28 cellular contexts compared by ENCODE assay signal in the genomic region with DNA sequence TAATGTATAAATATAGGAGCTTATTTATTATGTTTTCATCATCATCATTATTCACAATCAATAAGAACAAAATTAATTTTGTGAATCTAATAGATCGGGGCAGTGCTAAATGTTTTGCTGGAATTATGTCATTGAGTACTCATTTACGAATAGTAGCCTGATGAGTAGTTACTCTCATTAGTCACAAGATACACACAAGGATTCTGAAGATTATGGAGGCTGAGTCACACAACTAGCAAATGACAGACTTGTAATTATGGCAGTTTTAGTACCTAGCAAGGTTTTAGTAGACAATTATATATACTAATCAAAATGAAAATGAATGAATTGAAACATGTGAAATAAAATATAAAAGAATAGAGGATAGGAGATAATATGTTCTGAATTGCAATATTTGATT.
DNase-seq lines count a peak whose midpoint lies in the region; ATAC-seq and TF ChIP-seq lines count a peak whose summit lies in the region.
"Had no signal": no experiment of that assay in that cellular context is flagged by ENCODE, and none has a peak within 500 bp of the region (broad histone marks: within the 10 kb centered on the region; RNA-seq: fewer than 3 reads in every experiment).

No MANE protein-coding gene starts in this region.

- no peak overlapping the region for H3K27ac ChIP-seq in Panc1 (ENCODE audit: low read length)
- H3K27ac ChIP-seq: left lung, ovary, PC-9, thoracic aorta, uterus had no signal

- in situ Hi-C loops in Panc1 (cut with HindIII; ENCODE audit: low pct_unique_long_range_greater_than_20kb, low sequenced_read_pairs) = no loop called here

- BruUV-seq in Panc1 (replicated peaks; lab: Mats Ljungman, UMichigan) = no TSS peak

- H3K4me3 ChIP-seq in Panc1 (ENCODE audit: low read depth in 2 of 2, low read length in 2 of 2) (no peak overlapping the region), choroid plexus epithelial cell (ENCODE audit: low read depth, low read length) (no peak overlapping the region)
- H3K4me3 ChIP-seq: K562, left lung, ovary, PC-9, thoracic aorta, uterus had no signal

- CTCF ChIA-PET in Panc1 (lab: Charles Lee) = no interaction called here

- POLR2A ChIA-PET in Panc1 (lab: Charles Lee) = no interaction called here

- no peak for TF ChIP-seq CTCF in Panc1 (IDR thresholded peaks at IDR 0.05)
- no peak for TF ChIP-seq CTCF in choroid plexus epithelial cell (conservative IDR thresholded peaks at IDR 0.05; ENCODE audit: low read depth, low read length)

- H3K27me3 ChIP-seq in Panc1 (ENCODE audit: control insufficient read depth, insufficient read depth, low read length) = no peaks in the 10 kb centered on the region
- H3K27me3 ChIP-seq: BE2C, left lung, ovary, uterus had no signal

- intact Hi-C loops in Panc1 (cut with micrococcal nuclease; ENCODE audit: unreplicated experiment) = no loop called here

- no peaks in the 10 kb centered on the region for H3K9me3 ChIP-seq in Panc1 (ENCODE audit: control insufficient read depth, insufficient read depth, low read depth, low read length)
- H3K9me3 ChIP-seq: BE2C, ovary, thoracic aorta, uterus had no signal

- ATAC-seq in Panc1 (no peak), HG02759 (IDR thresholded peaks at IDR 0.05; ENCODE audit: unreplicated experiment) (no peak)
- ATAC-seq: K562, left lung had no signal

- H3K36me3 ChIP-seq in Panc1 (ENCODE audit: control insufficient read depth, insufficient read depth, low read length) = no peaks in the 10 kb centered on the region
- H3K36me3 ChIP-seq: BE2C, left lung, ovary, thoracic aorta, uterus had no signal

- no peaks in the 10 kb centered on the region for H3K4me1 ChIP-seq in Panc1 (ENCODE audit: control insufficient read depth, insufficient read depth, low read length)
- H3K4me1 ChIP-seq: BE2C, left lung, uterus had no signal

- DNase-seq in HPDE6-E6E7 (ENCODE audit: extremely low spot score) (peak; percentile 7), Panc1 (ENCODE audit: low read depth, low spot score) (peak; percentile 33), choroid plexus epithelial cell (ENCODE audit: low read depth) (peak; percentile 13), renal cortical epithelial cell (ENCODE audit: low read depth) (peak; percentile 68), COLO668 (lab: John Stamatoyannopoulos, UW; ENCODE audit: unreplicated experiment) (no peak)
- no peak for DNase-seq in activated CD8-positive, alpha-beta memory T cell treated with anti-CD3 and anti-CD28 coated beads, Interleukin-2, amount 50 U/mL, for 4 hours
- DNase-seq: activated CD4-positive, alpha-beta memory T cell treated with anti-CD3 and anti-CD28 coated beads, Interleukin-2, amount 10 ng/mL, durations not matched to agents 7 days and 5 days; activated CD8-positive, alpha-beta memory T cell treated with anti-CD3 and anti-CD28 coated beads, Interleukin-2, amount 50 U/mL, for 48 hours; activated naive CD4-positive, alpha-beta T cell treated with anti-CD3 and anti-CD28 coated beads for 36 hours; BE2C; HCEC 1CT; hippocampal formation; immature natural killer cell; left lung; mesenchymal stem cell; MM.1S; NCI-H2029; NCI-H524 treated with DMSO at 0.1 percent for 48 hours; ovary; retina; SIG-M5; stimulated activated CD4-positive, alpha-beta T cell treated with anti-CD3 and anti-CD28 coated beads, Interleukin-1b, Interleukin-23, amount 100 ng/mL, for 48 hours; stimulated activated naive CD4-positive, alpha-beta T cell treated with Interleukin-2 at 50 U/mL for 16 hours; uterus had no signal

Comparison
In these comparisons a context has a peak if more than half of its experiments do, and no peak if none do; other contexts are left out.
1. DNase-seq: peak in HPDE6-E6E7 (single experiment), Panc1 (single experiment), choroid plexus epithelial cell (single experiment) and renal cortical epithelial cell (single experiment); none in COLO668 (single experiment) and activated CD8-positive, alpha-beta memory T cell treated with anti-CD3 and anti-CD28 coated beads, Interleukin-2, amount 50 U/mL, for 4 hours (single experiment).